ENCODE assay signal across 10 cellular contexts in the genomic region with DNA sequence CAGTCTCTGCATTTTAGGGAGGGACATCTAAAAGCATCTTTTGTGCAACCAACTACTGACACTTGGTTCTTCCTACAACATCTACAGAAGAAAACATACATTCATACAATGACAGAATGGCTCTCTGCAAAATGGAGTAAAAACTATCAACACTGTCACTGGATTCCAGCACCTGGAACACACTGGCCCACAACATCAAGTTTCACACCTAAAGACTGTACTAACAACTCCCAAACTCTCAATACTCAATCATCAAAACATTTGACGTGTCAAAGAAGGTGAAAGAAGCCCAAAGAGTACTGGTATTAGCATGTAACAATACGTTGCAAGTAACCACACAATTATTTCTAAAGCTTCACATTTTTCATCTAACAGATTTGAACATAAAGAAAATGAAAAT. TPM values are rescaled to one million over a fixed set of nuclear protein-coding genes. Genes with fewer than 3 reads are reported as not detected.
DNase-seq lines count a peak whose midpoint lies in the region; ATAC-seq and TF ChIP-seq lines count a peak whose summit lies in the region.
"Had no signal": no experiment of that assay in that cellular context is flagged by ENCODE, and none has a peak within 500 bp of the region (broad histone marks: within the 10 kb centered on the region; RNA-seq: fewer than 3 reads in every experiment).

No MANE protein-coding gene starts in this region.

- no peaks in the 10 kb centered on the region for H3K27me3 Mint-ChIP-seq in activated CD4-positive, alpha-beta T cell treated with anti-CD3 and anti-CD28 coated beads, Interleukin-2, amount 10 ng/mL, durations not matched to agents 24 days and 14 days
- H3K27me3 Mint-ChIP-seq in activated B cell treated with CpG ODN at 0.5 μM for 24 hours, result no peaks in the 10 kb centered on the region
- H3K27me3 Mint-ChIP-seq in stimulated activated naive B cell treated with anti-CD40 and anti-IgM and Interleukin-4, amounts not matched to agents 10 μg/mL and 1 μg/mL and 100 μg/mL, for 72 hours, result no peaks in the 10 kb centered on the region

- peak overlapping the region; percentile 91 for H3K4me3 Mint-ChIP-seq in activated CD4-positive, alpha-beta T cell treated with anti-CD3 and anti-CD28 coated beads, Interleukin-2, amount 10 ng/mL, durations not matched to agents 24 days and 14 days
- H3K4me3 Mint-ChIP-seq in activated B cell treated with CpG ODN at 0.5 μM for 24 hours, result peak overlapping the region; percentile 94
- H3K4me3 Mint-ChIP-seq in stimulated activated naive B cell treated with anti-CD40 and anti-IgM and Interleukin-4, amounts not matched to agents 10 μg/mL and 1 μg/mL and 100 μg/mL, for 72 hours, result peak overlapping the region; percentile 94 to 97

- DNase-seq in activated CD4-positive, alpha-beta T cell treated with anti-CD3 and anti-CD28 coated beads, Interleukin-2, amount 10 ng/mL, durations not matched to agents 24 days and 14 days, result peak; percentile 62
- DNase-seq in activated CD4-positive, alpha-beta T cell treated with anti-CD3 and anti-CD28 coated beads for 1 hour, result no peak
- DNase-seq in activated B cell treated with CpG ODN at 0.5 μM for 24 hours (no peak), fibroblast of the aortic adventitia (ENCODE audit: low read depth) (no peak), foreskin melanocyte (no peak), MV-4-11 (lab: John Stamatoyannopoulos, UW) (no peak)
- DNase-seq in stimulated activated naive B cell treated with anti-CD40 and anti-IgM and Interleukin-4, amounts not matched to agents 10 μg/mL and 1 μg/mL and 100 μg/mL, for 72 hours, result no peak
- DNase-seq: ACHN; activated CD8-positive, alpha-beta memory T cell treated with anti-CD3 and anti-CD28 coated beads, Interleukin-2, amount 50 U/mL, for 48 hours had no signal

- peak overlapping the region; percentile 99 for H3K4me3 ChIP-seq in fibroblast of the aortic adventitia (ENCODE audit: low read depth, low read length)

- POLR2A ChIA-PET in activated B cell treated with CpG ODN at 0.5 μM for 24 hours (lab: Charles Lee), result interaction anchor here (1.3 to 4.7 kb wide), 5 partner anchors 43 to 291 kb away, joined by 3 to 95 read pairs (median 28); a partner anchor contains a TSS

- peaks cover 48% of the 10 kb centered on the region for H3K4me1 Mint-ChIP-seq in activated CD4-positive, alpha-beta T cell treated with anti-CD3 and anti-CD28 coated beads, Interleukin-2, amount 10 ng/mL, durations not matched to agents 24 days and 14 days
- H3K4me1 Mint-ChIP-seq in activated B cell treated with CpG ODN at 0.5 μM for 24 hours, result peaks cover 65% of the 10 kb centered on the region
- peaks cover 19 to 49% of the 10 kb centered on the region in 2 donors for H3K4me1 Mint-ChIP-seq in stimulated activated naive B cell treated with anti-CD40 and anti-IgM and Interleukin-4, amounts not matched to agents 10 μg/mL and 1 μg/mL and 100 μg/mL, for 72 hours

- peak overlapping the region; percentile 99 for H3K27ac Mint-ChIP-seq in activated CD4-positive, alpha-beta T cell treated with anti-CD3 and anti-CD28 coated beads, Interleukin-2, amount 10 ng/mL, durations not matched to agents 24 days and 14 days
- peak overlapping the region; percentile 2 for H3K27ac Mint-ChIP-seq in activated B cell treated with CpG ODN at 0.5 μM for 24 hours
- peak overlapping the region; percentile 65 for H3K27ac Mint-ChIP-seq in stimulated activated naive B cell treated with anti-CD40 and anti-IgM and Interleukin-4, amounts not matched to agents 10 μg/mL and 1 μg/mL and 100 μg/mL, for 72 hours

- CTCF ChIA-PET in activated B cell treated with CpG ODN at 0.5 μM for 24 hours (lab: Charles Lee), result interaction anchor here (1.3 kb wide), 1 partner anchor 199 kb away, joined by 4 read pairs; no protein-coding TSS in a partner anchor

- no peaks in the 10 kb centered on the region for H3K9me3 Mint-ChIP-seq in activated CD4-positive, alpha-beta T cell treated with anti-CD3 and anti-CD28 coated beads, Interleukin-2, amount 10 ng/mL, durations not matched to agents 24 days and 14 days
- no peaks in the 10 kb centered on the region for H3K9me3 Mint-ChIP-seq in activated B cell treated with CpG ODN at 0.5 μM for 24 hours
- no peaks in the 10 kb centered on the region for H3K9me3 Mint-ChIP-seq in stimulated activated naive B cell treated with anti-CD40 and anti-IgM and Interleukin-4, amounts not matched to agents 10 μg/mL and 1 μg/mL and 100 μg/mL, for 72 hours

- ATAC-seq in activated B cell treated with CpG ODN at 0.5 μM for 24 hours (ENCODE audit: low read depth) (no peak), GM21529 (IDR thresholded peaks at IDR 0.05; ENCODE audit: unreplicated experiment) (no peak)
- ATAC-seq in stimulated activated naive B cell treated with anti-CD40 and anti-IgM and Interleukin-4, amounts not matched to agents 10 μg/mL and 1 μg/mL and 100 μg/mL, for 72 hours (replicated peaks), result no peak

- intact Hi-C loops in activated CD4-positive, alpha-beta T cell treated with anti-CD3 and anti-CD28 coated beads, Interleukin-2, amount 10 ng/mL, durations not matched to agents 24 days and 14 days (cut with micrococcal nuclease), result loop anchor here (1.0 to 5.0 kb wide), 3 partner anchors 46 to 290 kb away; a partner anchor contains a TSS
- intact Hi-C loops in activated B cell treated with CpG ODN at 0.5 μM for 24 hours (cut with micrococcal nuclease), result loop anchor here (5.0 kb wide), 1 partner anchor 60 kb away; no protein-coding TSS in a partner anchor

- peaks cover 42% of the 10 kb centered on the region for H3K36me3 Mint-ChIP-seq in activated CD4-positive, alpha-beta T cell treated with anti-CD3 and anti-CD28 coated beads, Interleukin-2, amount 10 ng/mL, durations not matched to agents 24 days and 14 days (ENCODE audit: low read depth)
- peaks cover 22% of the 10 kb centered on the region for H3K36me3 Mint-ChIP-seq in activated B cell treated with CpG ODN at 0.5 μM for 24 hours (ENCODE audit: low read depth)
- H3K36me3 Mint-ChIP-seq in stimulated activated naive B cell treated with anti-CD40 and anti-IgM and Interleukin-4, amounts not matched to agents 10 μg/mL and 1 μg/mL and 100 μg/mL, for 72 hours, result peaks cover 13 to 32% of the 10 kb centered on the region in 2 donors

- no peak for TF ChIP-seq CTCF in activated B cell treated with CpG ODN at 0.5 μM for 24 hours (IDR thresholded peaks at IDR 0.05)
- TF ChIP-seq CTCF in fibroblast of the aortic adventitia (IDR thresholded peaks at IDR 0.05; ENCODE audit: insufficient read depth, low read length), result no peak

RNA-seq across cellular contexts. Expression of a gene that starts 2.2 kb away (rescaled TPM):
- 317 and 318 TPM in 2 replicates for total RNA-seq in activated CD4-positive, alpha-beta T cell treated with anti-CD3 and anti-CD28 coated beads, Interleukin-2, amount 10 ng/mL, durations not matched to agents 24 days and 14 days
- total RNA-seq in activated B cell treated with CpG ODN at 0.5 μM for 24 hours (234 and 264 TPM in 2 replicates), fibroblast of the aortic adventitia (ENCODE audit: low replicate concordance) (127 and 154 TPM in 2 replicates)

RNA-seq across cellular contexts. Expression of a gene that starts 2.2 kb away (rescaled TPM):
- 148 and 151 TPM in 2 replicates for total RNA-seq in activated CD4-positive, alpha-beta T cell treated with anti-CD3 and anti-CD28 coated beads, Interleukin-2, amount 10 ng/mL, durations not matched to agents 24 days and 14 days
- total RNA-seq in activated B cell treated with CpG ODN at 0.5 μM for 24 hours (129 and 139 TPM in 2 replicates), fibroblast of the aortic adventitia (ENCODE audit: low replicate concordance) (49.0 and 65.4 TPM in 2 replicates)

RNA-seq across cellular contexts. Expression of a gene that starts 36.6 kb away (rescaled TPM):
- total RNA-seq in activated CD4-positive, alpha-beta T cell treated with anti-CD3 and anti-CD28 coated beads, Interleukin-2, amount 10 ng/mL, durations not matched to agents 24 days and 14 days, result 41.3 and 42.8 TPM in 2 replicates
- total RNA-seq in activated B cell treated with CpG ODN at 0.5 μM for 24 hours (27.1 and 30.6 TPM in 2 replicates), fibroblast of the aortic adventitia (ENCODE audit: low replicate concordance) (5.3 and 19.9 TPM in 2 replicates)

RNA-seq across cellular contexts. Expression of a gene that starts 36.7 kb away (rescaled TPM):
- 82.3 and 94.9 TPM in 2 replicates for total RNA-seq in activated CD4-positive, alpha-beta T cell treated with anti-CD3 and anti-CD28 coated beads, Interleukin-2, amount 10 ng/mL, durations not matched to agents 24 days and 14 days
- total RNA-seq in activated B cell treated with CpG ODN at 0.5 μM for 24 hours (96.8 and 131 TPM in 2 replicates), fibroblast of the aortic adventitia (ENCODE audit: low replicate concordance) (164 and 214 TPM in 2 replicates)

RNA-seq across cellular contexts. Expression of a gene that starts 46.9 kb away (rescaled TPM):
- 3.5 and 5.2 TPM in 2 replicates for total RNA-seq in activated CD4-positive, alpha-beta T cell treated with anti-CD3 and anti-CD28 coated beads, Interleukin-2, amount 10 ng/mL, durations not matched to agents 24 days and 14 days
- total RNA-seq in activated B cell treated with CpG ODN at 0.5 μM for 24 hours (1.5 and 2.2 TPM in 2 replicates), fibroblast of the aortic adventitia (ENCODE audit: low replicate concordance) (2.2 and 4.7 TPM in 2 replicates)

Comparison
In these comparisons a context has a peak if more than half of its experiments do, and no peak if none do; other contexts are left out.
1. H3K27ac Mint-ChIP-seq: peak in every context shown above with its lines; median percentile 99 in activated CD4-positive, alpha-beta T cell treated with anti-CD3 and anti-CD28 coated beads, Interleukin-2, amount 10 ng/mL, durations not matched to agents 24 days and 14 days; 65 in stimulated activated naive B cell treated with anti-CD40 and anti-IgM and Interleukin-4, amounts not matched to agents 10 μg/mL and 1 μg/mL and 100 μg/mL, for 72 hours; 2 in activated B cell treated with CpG ODN at 0.5 μM for 24 hours.